In the genomic region with DNA sequence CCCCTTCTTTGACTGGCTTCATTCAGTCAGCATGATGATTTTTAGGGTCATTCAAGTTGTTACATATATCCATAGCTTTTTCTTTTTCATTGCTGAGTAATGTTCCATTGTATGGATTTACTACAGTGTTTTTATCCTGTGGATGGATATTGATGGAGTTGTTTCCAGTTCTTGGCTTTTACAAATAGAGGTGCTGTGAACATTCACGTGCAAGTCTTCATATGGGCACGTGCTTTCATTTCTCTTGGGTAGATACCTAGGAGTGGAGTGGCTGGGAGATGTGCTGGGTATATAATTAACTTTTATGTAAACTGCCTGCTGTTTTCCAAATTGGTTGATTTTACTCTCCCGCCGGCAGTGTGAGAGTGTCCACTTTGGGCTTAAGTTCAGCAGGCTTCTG, we compare ENCODE assay signal across 18 cellular contexts. TPM values are rescaled to one million over a fixed set of nuclear protein-coding genes. Genes with fewer than 3 reads are reported as not detected.
DNase-seq lines count a peak whose midpoint lies in the region; ATAC-seq, FAIRE-seq and TF ChIP-seq lines count a peak whose summit lies in the region.
"Had no signal": no experiment of that assay in that cellular context is flagged by ENCODE, and none has a peak within 500 bp of the region (broad histone marks: within the 10 kb centered on the region; RNA-seq: fewer than 3 reads in every experiment).

No MANE protein-coding gene starts in this region.

- H3K36me3 ChIP-seq in kidney (ENCODE audit: control insufficient read depth in 1 of 2, insufficient read depth in 2 of 2, low read length in 2 of 2) (no peaks in the 10 kb centered on the region), mucosa of rectum (ENCODE audit: control insufficient read depth in 2 of 2, insufficient read depth in 2 of 2, low read length in 2 of 2) (no peaks in the 10 kb centered on the region)

- FAIRE-seq in A549 (lab: Jason Lieb, UNC) (no peak), kidney (lab: Jason Lieb, UNC) (no peak)
- FAIRE-seq: GM12891, GM18507 had no signal

- no peak for TF ChIP-seq POLR2A in A549 (IDR thresholded peaks at IDR 0.05; ENCODE audit: low read length)

- DNase-seq in A549 (ENCODE audit: low read depth in 1 of 2, low spot score in 1 of 2): no peak
- DNase-seq in NCI-H69 (lab: John Stamatoyannopoulos, UW): peak; percentile 91
- no peak for DNase-seq in kidney
- no peak for DNase-seq in RWPE1 (ENCODE audit: low spot score)
- DNase-seq in NCI-H82 treated with DMSO at 0.1 percent for 48 hours (lab: John Stamatoyannopoulos, UW; ENCODE audit: unreplicated experiment): no peak
- DNase-seq: C1 segment of cervical spinal cord, GF-D8, GOT3, IMR-90, NCI-H1105 treated with DMSO at 0.1 percent for 48 hours, NCI-H187 treated with DMSO at 0.1 percent for 48 hours, NCI-H446 treated with DMSO at 0.1 percent for 48 hours, NCI-H82 had no signal

- peak overlapping the region; percentile 64 for H3K4me2 ChIP-seq in A549

- intact Hi-C loops in kidney (cut with DNase I): no loop called here

- H3K27me3 ChIP-seq in mucosa of rectum (ENCODE audit: control insufficient read depth in 2 of 2, insufficient read depth in 2 of 2, low read length in 2 of 2): no peaks in the 10 kb centered on the region

- H3K4me1 ChIP-seq in A549 (peaks cover 50% of the 10 kb centered on the region), kidney (ENCODE audit: control insufficient read depth in 1 of 2, insufficient read depth in 1 of 2, low read depth in 1 of 2, low read length in 2 of 2) (peaks cover 39 to 42% of the 10 kb centered on the region in 2 donors), mucosa of rectum (ENCODE audit: control insufficient read depth in 2 of 2, insufficient read depth in 2 of 2, low read length in 2 of 2) (peaks cover 58 to 67% of the 10 kb centered on the region in 2 donors)

- POLR2A ChIA-PET in A549 (lab: Yijun Ruan, JAX) (no interaction called here), RWPE1 (lab: Yijun Ruan, JAX; ENCODE audit: low non-redundant PET) (no interaction called here)

- TF ChIP-seq RAD21 in A549 (conservative IDR thresholded peaks at IDR 0.05 in 1 of 2, IDR thresholded peaks at IDR 0.05 in 1 of 2): no peak

- H3K4me3 ChIP-seq in A549: no peak overlapping the region
- H3K4me3 ChIP-seq in kidney (ENCODE audit: low read length in 2 of 2): no peak overlapping the region
- H3K4me3 ChIP-seq in mucosa of rectum (ENCODE audit: low read length in 2 of 2): no peak overlapping the region

- WGBS in A549 (ENCODE audit: missing lambda C conversion rate): 44% methylated on average over 4 of the region's 4 CpGs

- TF ChIP-seq CTCF in A549 (IDR thresholded peaks at IDR 0.05) (no peak), kidney (IDR thresholded peaks at IDR 0.05; ENCODE audit: borderline replicate concordance, extremely low read depth, insufficient read depth) (no peak), RWPE1 (conservative IDR thresholded peaks at IDR 0.05; ENCODE audit: low read depth) (no peak)

- no peaks in the 10 kb centered on the region for H3K9me3 ChIP-seq in A549
- H3K9me3 ChIP-seq in kidney (ENCODE audit: control insufficient read depth in 1 of 2, low read length in 2 of 2): no peaks in the 10 kb centered on the region
- no peaks in the 10 kb centered on the region for H3K9me3 ChIP-seq in mucosa of rectum (ENCODE audit: control insufficient read depth in 2 of 2, low read length in 2 of 2)

- H3K27ac ChIP-seq in A549: peak overlapping the region; percentile 58 to 90; a peak in 5 of 6 replicates
- peak overlapping the region; percentile 23 to 32 for H3K27ac ChIP-seq in kidney (ENCODE audit: low read depth in 2 of 2, low read length in 2 of 2)
- peak overlapping the region; percentile 95 to 98 for H3K27ac ChIP-seq in mucosa of rectum (ENCODE audit: low read depth in 2 of 2, low read length in 2 of 2)
- no peak overlapping the region for H3K27ac ChIP-seq in RWPE1

- TF ChIP-seq EP300 in A549 (IDR thresholded peaks at IDR 0.05): no peak

- no peak overlapping the region for H3K9ac ChIP-seq in kidney (ENCODE audit: low read length in 2 of 2)
- peak overlapping the region in 1 of 2 donors; percentile 46 for H3K9ac ChIP-seq in mucosa of rectum (ENCODE audit: low read depth in 1 of 2, low read length in 2 of 2)

- ATAC-seq in A549: no peak
- ATAC-seq in HG03095 (IDR thresholded peaks at IDR 0.05; ENCODE audit: unreplicated experiment): no peak
- no peak for ATAC-seq in HG03457 (IDR thresholded peaks at IDR 0.05; ENCODE audit: unreplicated experiment)

- CTCF ChIA-PET in A549 (lab: Yijun Ruan, JAX): interaction anchor here (1.7 kb wide), 1 partner anchor 8 kb away, joined by 6 read pairs; no protein-coding TSS in a partner anchor
- CTCF ChIA-PET in RWPE1 (lab: Yijun Ruan, JAX): no interaction called here

TF ChIP-seq in A549, 52 proteins besides CTCF, POLR2A, EP300 and RAD21:
- no peak for TF ChIP-seq CHD2 (IDR thresholded peaks at IDR 0.05; ENCODE audit: low read length, partially characterized antibody)
- TF ChIP-seq HOXB5 (CRISPR knock-in tag; IDR thresholded peaks at IDR 0.05): no peak
- peak; percentile 82; the same call in 1 of the 2 replicates for TF ChIP-seq KDM1A (IDR thresholded peaks at IDR 0.05; ENCODE audit: low read depth)
- no peak for TF ChIP-seq HOXA7 (CRISPR knock-in tag; IDR thresholded peaks at IDR 0.05)
- TF ChIP-seq PBX3 (IDR thresholded peaks at IDR 0.05): no peak
- no peak for TF ChIP-seq SREBF2 (IDR thresholded peaks at IDR 0.05)

RNA-seq across cellular contexts. Expression of gene AGAP1, which starts 16.5 kb away (rescaled TPM):
- 21.9 and 23.9 TPM in 2 replicates for polyA plus RNA-seq in A549 (2011; rRNA removed)
- 25.5 and 30.7 TPM in 2 replicates for polyA plus RNA-seq in A549 (2012; cell fraction: cytosol; rRNA removed)
- polyA plus RNA-seq in A549 (2012; cell fraction: nucleus; rRNA removed): 19.2 and 25.0 TPM in 2 replicates
- 19.4 to 20.6 TPM (median 20.2 TPM) in 3 replicates for polyA plus RNA-seq in A549 (2017; fragmentation: RNase III; extraction: RNeasy Plus Mini Kit Qiagen cat#74134 plus additional on column Dnase treatment)
- polyA minus RNA-seq in A549 (2011; rRNA and poly(A)+ RNA removed): 52.7 and 67.8 TPM in 2 replicates
- total RNA-seq in kidney: 44.5 TPM
- polyA plus RNA-seq in kidney (ENCODE audit: insufficient read depth, low read depth, low replicate concordance): 8.1 TPM
